ENCODE assay signal across 23 cellular contexts in the genomic region with DNA sequence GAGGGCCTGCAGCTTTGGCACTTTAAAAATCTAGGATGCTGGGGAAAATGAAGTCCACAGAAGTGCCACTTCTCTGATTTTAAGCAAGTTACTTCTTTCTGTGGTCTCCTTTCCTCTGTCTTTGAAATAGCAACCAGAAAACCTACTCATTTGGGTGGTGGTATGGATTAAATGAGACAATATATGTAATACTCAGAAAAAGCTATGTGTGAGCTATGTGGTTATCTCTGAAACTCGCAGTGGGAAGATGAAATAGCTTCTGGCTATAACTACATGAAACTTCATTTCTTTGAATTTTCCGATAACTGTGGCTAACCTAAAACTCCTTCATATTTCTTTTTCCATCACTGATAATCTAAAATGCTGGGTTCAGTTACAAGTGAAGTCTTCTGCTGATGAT.
DNase-seq lines count a peak whose midpoint lies in the region; ATAC-seq, FAIRE-seq and TF ChIP-seq lines count a peak whose summit lies in the region.
"Had no signal": no experiment of that assay in that cellular context is flagged by ENCODE, and none has a peak within 500 bp of the region (broad histone marks: within the 10 kb centered on the region; RNA-seq: fewer than 3 reads in every experiment).

No MANE protein-coding gene starts in this region.

- POLR2A ChIA-PET in activated CD4-positive, alpha-beta T cell treated with anti-CD3 and anti-CD28 coated beads for 36 hours (lab: Charles Lee) = no interaction called here
- POLR2A ChIA-PET in H1 (lab: Charles Lee; ENCODE audit: partially characterized antibody) = no interaction called here

- H3K18ac ChIP-seq in H1 (ENCODE audit: extremely low read depth, low read length) = 0 out of 2 replicates have a peak overlapping the region, but pooled peaks have one; percentile 21

- H3K36me3 ChIP-seq in H1 (ENCODE audit: control insufficient read depth in 2 of 4, insufficient read depth in 4 of 4, low read length in 3 of 4) = no peaks in the 10 kb centered on the region
- H3K36me3 ChIP-seq: BLaER1 had no signal

- no peak overlapping the region for H2BK12ac ChIP-seq in H1 (ENCODE audit: low read depth, low read length)

- H3K9me3 ChIP-seq in H1 (ENCODE audit: insufficient read depth in 2 of 2, low read depth in 1 of 2, low read length in 1 of 2) = no peaks in the 10 kb centered on the region
- H3K9me3 ChIP-seq: BLaER1 had no signal

- no peak overlapping the region for H3K9ac ChIP-seq in H1 (replicated peaks in 1 of 4; ENCODE audit: extremely low read depth in 1 of 4, low read depth in 3 of 4, low read length in 3 of 4)
- H3K9ac ChIP-seq: BLaER1 had no signal

- H3K4me3 ChIP-seq in H1 (ENCODE audit: extremely low read depth in 1 of 4, insufficient read depth in 2 of 4, low read depth in 3 of 4, low read length in 4 of 4) = no peak overlapping the region
- H3K4me3 ChIP-seq: BLaER1 had no signal

- peaks cover 0 to 12% (median 6%) of the 10 kb centered on the region in 4 experiments; a peak in 5 of 7 replicates for H3K4me1 ChIP-seq in H1 (replicated peaks in 1 of 4; ENCODE audit: control insufficient read depth in 3 of 4, insufficient read depth in 4 of 4, low read length in 3 of 4)
- H3K4me1 ChIP-seq: BLaER1 had no signal

- no peaks in the 10 kb centered on the region for H3K79me1 ChIP-seq in H1 (ENCODE audit: low read depth, low read length)

- no peak for TF ChIP-seq RAD21 in H1 (IDR thresholded peaks at IDR 0.05 in 1 of 2, conservative IDR thresholded peaks at IDR 0.05 in 1 of 2; ENCODE audit: low read depth in 2 of 2, low read length in 2 of 2)

- no peak overlapping the region for H2AK5ac ChIP-seq in H1 (ENCODE audit: low read depth, low read length)

- no peak overlapping the region for H3K4ac ChIP-seq in H1 (replicated peaks; ENCODE audit: insufficient read length, low read depth, low read length)

- no peak for TF ChIP-seq CTCF in H1 (IDR thresholded peaks at IDR 0.05; ENCODE audit: control extremely low read depth in 1 of 3, insufficient read depth in 1 of 3, low read depth in 1 of 3, low read length in 3 of 3)

- no peak for FAIRE-seq in H1 (lab: Jason Lieb, UNC)
- FAIRE-seq: A204.1, GM12891, GM18507 had no signal

- no peak overlapping the region for H3K4me2 ChIP-seq in H1 (ENCODE audit: insufficient read depth in 1 of 2, low read depth in 2 of 2, low read length in 2 of 2)
- H3K4me2 ChIP-seq: BLaER1 had no signal

- H4K20me1 ChIP-seq in H1 (replicated peaks in 1 of 2; ENCODE audit: control insufficient read depth in 1 of 2, insufficient read depth in 2 of 2, low read length in 2 of 2) = no peaks in the 10 kb centered on the region
- H4K20me1 ChIP-seq: BLaER1 had no signal

- no peak for TF ChIP-seq POLR2A in H1 (IDR thresholded peaks at IDR 0.05; ENCODE audit: control extremely low read depth in 1 of 2, low read depth in 2 of 2, low read length in 2 of 2)

- H2AFZ ChIP-seq in H1 (ENCODE audit: low read length) = no peak overlapping the region

- no peaks in the 10 kb centered on the region for H3K36me3 Mint-ChIP-seq in activated CD4-positive, alpha-beta T cell treated with anti-CD3 and anti-CD28 coated beads for 36 hours (ENCODE audit: low read depth)
- H3K36me3 Mint-ChIP-seq in activated CD4-positive, alpha-beta T cell treated with anti-CD3 and anti-CD28 coated beads, Interleukin-2, amount 10 ng/mL, durations not matched to agents 24 days and 14 days (ENCODE audit: low read depth) = no peaks in the 10 kb centered on the region
- no peaks in the 10 kb centered on the region for H3K36me3 Mint-ChIP-seq in activated T-helper 17 cell treated with anti-CD3 and anti-CD28 coated beads, Interleukin-2, amount 50 U/mL, for 72 hours (ENCODE audit: low read depth)
- H3K36me3 Mint-ChIP-seq: CD4-positive, CD25-positive, alpha-beta regulatory T cell; CD8-positive, alpha-beta memory T cell had no signal

- no peak overlapping the region for H2BK120ac ChIP-seq in H1 (replicated peaks; ENCODE audit: low read depth, low read length)

- no peak overlapping the region for H2BK5ac ChIP-seq in H1 (ENCODE audit: low read depth, low read length)

- no peak overlapping the region for H3K14ac ChIP-seq in H1 (ENCODE audit: insufficient read length)

- no peak overlapping the region for H3K56ac ChIP-seq in H1 (replicated peaks; ENCODE audit: insufficient read length, low read depth, low read length)

- no peak for TF ChIP-seq EP300 in H1 (IDR thresholded peaks at IDR 0.05; ENCODE audit: borderline replicate concordance in 1 of 2, low read depth in 2 of 2, low read length in 2 of 2)

- ATAC-seq in activated CD4-positive, alpha-beta T cell treated with anti-CD3 and anti-CD28 coated beads for 36 hours = peak; percentile 47
- ATAC-seq in activated T-helper 17 cell treated with anti-CD3 and anti-CD28 coated beads, Interleukin-2, amount 50 U/mL, for 72 hours (replicated peaks) = peak; percentile 43
- ATAC-seq in stimulated activated naive CD8-positive, alpha-beta T cell treated with anti-CD3 and anti-CD28 coated beads, Interleukin-15, amount 100 ng/mL, for 72 hours = peak; percentile 78
- no peak for ATAC-seq in GM21381 (IDR thresholded peaks at IDR 0.05; ENCODE audit: unreplicated experiment)

- H2BK20ac ChIP-seq in H1 (ENCODE audit: low read length) = no peak overlapping the region

- no peak overlapping the region for H3K27ac ChIP-seq in H1 (ENCODE audit: low read depth, low read length)
- H3K27ac ChIP-seq: 22Rv1, BLaER1, C4-2B had no signal

- 90% methylated on average over 2 of the region's 2 CpGs; no CpG with 5 or more reads in 1 of the 2 experiments for WGBS in H1 (ENCODE audit: extremely low coverage in 1 of 2, insufficient coverage in 1 of 2, insufficient read length in 1 of 2, insufficient replicate concordance in 2 of 2, low coverage in 1 of 2, low lambda C conversion rate in 2 of 2, missing lambda C conversion rate in 1 of 2), 2 experiments

- H2BK15ac ChIP-seq in H1 (ENCODE audit: low read length) = no peak overlapping the region

- intact Hi-C loops in activated CD4-positive, alpha-beta T cell treated with anti-CD3 and anti-CD28 coated beads for 36 hours (cut with DNase I, micrococcal nuclease) = no loop called here
- intact Hi-C loops in activated CD4-positive, alpha-beta T cell treated with anti-CD3 and anti-CD28 coated beads, Interleukin-2, amount 10 ng/mL, durations not matched to agents 24 days and 14 days (cut with micrococcal nuclease) = no loop called here

- no peak overlapping the region for H3K23ac ChIP-seq in H1 (ENCODE audit: insufficient read length)

- no peak overlapping the region for H4K5ac ChIP-seq in H1 (ENCODE audit: insufficient read length, low read depth, low read length)

- H3K4me3 Mint-ChIP-seq in activated CD4-positive, alpha-beta T cell treated with anti-CD3 and anti-CD28 coated beads for 36 hours = no peak overlapping the region
- H3K4me3 Mint-ChIP-seq in activated CD4-positive, alpha-beta T cell treated with anti-CD3 and anti-CD28 coated beads, Interleukin-2, amount 10 ng/mL, durations not matched to agents 24 days and 14 days = no peak overlapping the region
- H3K4me3 Mint-ChIP-seq in activated T-helper 17 cell treated with anti-CD3 and anti-CD28 coated beads, Interleukin-2, amount 50 U/mL, for 72 hours = no peak overlapping the region
- H3K4me3 Mint-ChIP-seq in stimulated activated naive CD8-positive, alpha-beta T cell treated with anti-CD3 and anti-CD28 coated beads, Interleukin-15, amount 100 ng/mL, for 72 hours = no peak overlapping the region
- H3K4me3 Mint-ChIP-seq: B cell; CD4-positive, CD25-positive, alpha-beta regulatory T cell had no signal

- CTCF ChIA-PET in activated CD4-positive, alpha-beta T cell treated with anti-CD3 and anti-CD28 coated beads for 36 hours (lab: Charles Lee) = no interaction called here
- CTCF ChIA-PET in H1 (lab: Charles Lee; ENCODE audit: partially characterized antibody) = interaction anchor here (0.9 kb wide), 3 partner anchors 24 to 248 kb away, joined by 3 read pairs; no protein-coding TSS in a partner anchor

- peaks cover 4% of the 10 kb centered on the region for H3K4me1 Mint-ChIP-seq in activated CD4-positive, alpha-beta T cell treated with anti-CD3 and anti-CD28 coated beads for 36 hours
- H3K4me1 Mint-ChIP-seq in activated CD4-positive, alpha-beta T cell treated with anti-CD3 and anti-CD28 coated beads, Interleukin-2, amount 10 ng/mL, durations not matched to agents 24 days and 14 days = peaks cover 3% of the 10 kb centered on the region
- no peaks in the 10 kb centered on the region for H3K4me1 Mint-ChIP-seq in activated T-helper 17 cell treated with anti-CD3 and anti-CD28 coated beads, Interleukin-2, amount 50 U/mL, for 72 hours
- peaks cover 12% of the 10 kb centered on the region for H3K4me1 Mint-ChIP-seq in stimulated activated naive CD8-positive, alpha-beta T cell treated with anti-CD3 and anti-CD28 coated beads, Interleukin-15, amount 100 ng/mL, for 72 hours
- H3K4me1 Mint-ChIP-seq: B cell; CD4-positive, CD25-positive, alpha-beta regulatory T cell; CD8-positive, alpha-beta memory T cell had no signal

- H4K91ac ChIP-seq in H1 (replicated peaks; ENCODE audit: insufficient read length, low read length) = no peak overlapping the region

- H3K23me2 ChIP-seq in H1 (ENCODE audit: low read depth, low read length) = no peaks in the 10 kb centered on the region

- no peaks in the 10 kb centered on the region for H3K27me3 ChIP-seq in H1 (replicated peaks in 1 of 4; ENCODE audit: control insufficient read depth in 3 of 4, extremely low read depth in 1 of 4, insufficient read depth in 3 of 4, low read length in 3 of 4)
- H3K27me3 ChIP-seq: BLaER1 had no signal

- no peak overlapping the region for H4K8ac ChIP-seq in H1 (ENCODE audit: extremely low read depth, insufficient read depth, low read length)

- H3K27me3 Mint-ChIP-seq in activated CD4-positive, alpha-beta T cell treated with anti-CD3 and anti-CD28 coated beads for 36 hours = peaks cover 17% of the 10 kb centered on the region
- H3K27me3 Mint-ChIP-seq in activated CD4-positive, alpha-beta T cell treated with anti-CD3 and anti-CD28 coated beads, Interleukin-2, amount 10 ng/mL, durations not matched to agents 24 days and 14 days = peaks cover 3% of the 10 kb centered on the region
- peaks cover 8% of the 10 kb centered on the region for H3K27me3 Mint-ChIP-seq in activated T-helper 17 cell treated with anti-CD3 and anti-CD28 coated beads, Interleukin-2, amount 50 U/mL, for 72 hours
- H3K27me3 Mint-ChIP-seq in stimulated activated naive CD8-positive, alpha-beta T cell treated with anti-CD3 and anti-CD28 coated beads, Interleukin-15, amount 100 ng/mL, for 72 hours = peaks cover 42% of the 10 kb centered on the region
- H3K27me3 Mint-ChIP-seq: CD4-positive, CD25-positive, alpha-beta regulatory T cell had no signal

- no peaks in the 10 kb centered on the region for H3K79me2 ChIP-seq in H1 (ENCODE audit: control insufficient read depth in 1 of 2, insufficient read depth in 2 of 2, low read length in 2 of 2)

- H3K9me3 Mint-ChIP-seq in activated CD4-positive, alpha-beta T cell treated with anti-CD3 and anti-CD28 coated beads for 36 hours (ENCODE audit: low read depth) = no peaks in the 10 kb centered on the region
- no peaks in the 10 kb centered on the region for H3K9me3 Mint-ChIP-seq in activated CD4-positive, alpha-beta T cell treated with anti-CD3 and anti-CD28 coated beads, Interleukin-2, amount 10 ng/mL, durations not matched to agents 24 days and 14 days
- no peaks in the 10 kb centered on the region for H3K9me3 Mint-ChIP-seq in activated T-helper 17 cell treated with anti-CD3 and anti-CD28 coated beads, Interleukin-2, amount 50 U/mL, for 72 hours
- no peaks in the 10 kb centered on the region for H3K9me3 Mint-ChIP-seq in stimulated activated naive CD8-positive, alpha-beta T cell treated with anti-CD3 and anti-CD28 coated beads, Interleukin-15, amount 100 ng/mL, for 72 hours

- no peak for DNase-seq in activated CD4-positive, alpha-beta T cell treated with anti-CD3 and anti-CD28 coated beads for 36 hours
- no peak for DNase-seq in activated CD4-positive, alpha-beta T cell treated with anti-CD3 and anti-CD28 coated beads, Interleukin-2, amount 10 ng/mL, durations not matched to agents 24 days and 14 days
- DNase-seq in H1 (ENCODE audit: low read depth in 1 of 2, low spot score in 2 of 2) (no peak), occipital lobe (lab: John Stamatoyannopoulos, UW) (no peak)
- DNase-seq in stimulated activated naive CD8-positive, alpha-beta T cell treated with anti-CD3 and anti-CD28 coated beads, Interleukin-15, amount 100 ng/mL, for 72 hours = no peak
- DNase-seq: Calu3; CD4-positive, CD25-positive, alpha-beta regulatory T cell; CD8-positive, alpha-beta memory T cell; DMS53; DMS79 treated with DMSO at 0.1 percent for 48 hours; GF-D8; GOT3; H7; HCEC 1CT had no signal

- H3K27ac Mint-ChIP-seq in activated CD4-positive, alpha-beta T cell treated with anti-CD3 and anti-CD28 coated beads for 36 hours = no peak overlapping the region
- no peak overlapping the region for H3K27ac Mint-ChIP-seq in activated CD4-positive, alpha-beta T cell treated with anti-CD3 and anti-CD28 coated beads, Interleukin-2, amount 10 ng/mL, durations not matched to agents 24 days and 14 days
- no peak overlapping the region for H3K27ac Mint-ChIP-seq in activated T-helper 17 cell treated with anti-CD3 and anti-CD28 coated beads, Interleukin-2, amount 50 U/mL, for 72 hours
- H3K27ac Mint-ChIP-seq in stimulated activated naive CD8-positive, alpha-beta T cell treated with anti-CD3 and anti-CD28 coated beads, Interleukin-15, amount 100 ng/mL, for 72 hours = no peak overlapping the region
- H3K27ac Mint-ChIP-seq: B cell; CD4-positive, CD25-positive, alpha-beta regulatory T cell; CD8-positive, alpha-beta memory T cell had no signal
